2 cellular contexts compared by ENCODE assay signal in genomic region chr1:196701144-196701543, GRCh38.
TF ChIP-seq lines count a peak whose summit lies in the region.

No MANE protein-coding gene starts in this region.

TF ChIP-seq in liver, 16 proteins besides CTCF, POLR2A, EP300 and RAD21:
- TF ChIP-seq HNF4A (conservative IDR thresholded peaks at IDR 0.05), result peak; percentile 68 to 73
- TF ChIP-seq GABPA (IDR thresholded peaks at IDR 0.05 in 1 of 2, conservative IDR thresholded peaks at IDR 0.05 in 1 of 2), result no peak

TF ChIP-seq in HepG2, 621 proteins besides CTCF, POLR2A, EP300 and RAD21:
- TF ChIP-seq ISL2 (CRISPR knock-in tag; IDR thresholded peaks at IDR 0.05) (no peak), ZNF253 (CRISPR knock-in tag; IDR thresholded peaks at IDR 0.05; ENCODE audit: borderline replicate concordance) (no peak), TGIF2 (CRISPR knock-in tag; IDR thresholded peaks at IDR 0.05) (no peak), ZNF33B (CRISPR knock-in tag; IDR thresholded peaks at IDR 0.05) (no peak), SETDB1 (CRISPR knock-in tag; IDR thresholded peaks at IDR 0.05; ENCODE audit: borderline replicate concordance) (no peak), ZSCAN31 (CRISPR knock-in tag; IDR thresholded peaks at IDR 0.05; ENCODE audit: low read depth) (no peak), SNRNP70 (IDR thresholded peaks at IDR 0.05; ENCODE audit: low read depth, low read length) (no peak), MATR3 (CRISPR knock-in tag; IDR thresholded peaks at IDR 0.05) (no peak), DMTF1 (CRISPR knock-in tag; IDR thresholded peaks at IDR 0.05) (no peak), ARID5B (CRISPR knock-in tag; IDR thresholded peaks at IDR 0.05) (no peak), ZNF563 (CRISPR knock-in tag; IDR thresholded peaks at IDR 0.05) (no peak)
